In the genomic region with DNA sequence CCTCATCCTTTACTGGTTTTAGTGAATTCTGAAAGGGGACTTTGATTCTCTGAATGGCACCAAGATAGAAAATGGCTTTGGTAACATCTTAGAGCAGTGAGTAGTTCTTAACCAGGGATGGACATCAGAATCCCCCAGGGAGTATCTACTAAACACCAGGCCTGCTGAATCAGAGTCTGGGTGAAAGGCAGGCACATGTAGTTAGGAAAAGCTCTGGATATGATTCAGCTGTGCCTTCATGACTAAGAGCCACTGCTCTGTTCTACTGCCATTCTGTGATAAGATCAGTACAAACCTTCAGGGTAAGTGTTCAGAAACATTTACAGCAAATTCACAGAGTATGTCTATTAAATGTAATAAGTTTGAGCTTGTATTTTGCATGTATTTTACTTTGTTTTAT, we compare ENCODE assay signal across 11 cellular contexts. TPM values are rescaled to one million over a fixed set of nuclear protein-coding genes. Genes with fewer than 3 reads are reported as not detected.
DNase-seq lines count a peak whose midpoint lies in the region; ATAC-seq and TF ChIP-seq lines count a peak whose summit lies in the region.
"Had no signal": no experiment of that assay in that cellular context is flagged by ENCODE, and none has a peak within 500 bp of the region (broad histone marks: within the 10 kb centered on the region; RNA-seq: fewer than 3 reads in every experiment).

No MANE protein-coding gene starts in this region.

- no peaks in the 10 kb centered on the region for H3K9me3 Mint-ChIP-seq in activated T-cell treated with anti-CD3 and anti-CD28 coated beads, Interleukin-2, amount 50 U/mL, for 4 hours

- no peak for ATAC-seq in activated T-cell treated with anti-CD3 and anti-CD28 coated beads, Interleukin-2, amount 50 U/mL, for 4 hours
- ATAC-seq: mucosa of descending colon had no signal

- H3K4me1 ChIP-seq in Loucy (ENCODE audit: insufficient read depth, low read length, poor library complexity, severe bottlenecking), result peaks cover 48% of the 10 kb centered on the region

- DNase-seq in Caki2 (ENCODE audit: low read depth), result peak; percentile 19
- peak; percentile 95 for DNase-seq in choroid plexus epithelial cell (ENCODE audit: low read depth)
- DNase-seq in left kidney (ENCODE audit: low read depth, low spot score), result peak; percentile 33
- DNase-seq in activated CD4-positive, alpha-beta T cell treated with anti-CD3 and anti-CD28 coated beads for 1 hour, result no peak
- no peak for DNase-seq in NCI-H1694 treated with DMSO at 0.1 percent for 48 hours (lab: John Stamatoyannopoulos, UW)
- no peak for DNase-seq in activated CD4-positive, CD25-positive, alpha-beta regulatory T cell treated with anti-CD3 and anti-CD28 coated beads, Interleukin-2, amount 50 U/mL, for 72 hours
- DNase-seq in activated T-cell treated with anti-CD3 and anti-CD28 coated beads, Interleukin-2, amount 50 U/mL, for 4 hours, result no peak
- DNase-seq: mucosa of descending colon; NCI-H1436; stimulated activated CD4-positive, alpha-beta T cell treated with anti-CD3 and anti-CD28 coated beads, Interleukin-4, amount 100 ng/mL, for 1 hour had no signal

- H3F3A ChIP-seq in Loucy (ENCODE audit: low read depth), result 0 out of 2 replicates have a peak, but pooled peaks cover 2% of the 10 kb centered on the region

- H3K9me3 ChIP-seq in Loucy (ENCODE audit: insufficient read depth, low read depth, low read length), result no peaks in the 10 kb centered on the region

- H3K9ac ChIP-seq in Loucy (ENCODE audit: low read depth, low read length, poor library complexity, severe bottlenecking), result peak overlapping the region; percentile 16

- H3K4me2 ChIP-seq in Loucy (ENCODE audit: low read depth, low read length, poor library complexity, severe bottlenecking), result peak overlapping the region; percentile 42

- no peaks in the 10 kb centered on the region for H3K27me3 ChIP-seq in Loucy (ENCODE audit: insufficient read depth, low read length, poor library complexity, severe bottlenecking)

- TF ChIP-seq CTCF in Loucy (conservative IDR thresholded peaks at IDR 0.05; ENCODE audit: low read length), result no peak
- no peak for TF ChIP-seq CTCF in choroid plexus epithelial cell (conservative IDR thresholded peaks at IDR 0.05; ENCODE audit: low read depth, low read length)

- no peak overlapping the region for H2AFZ ChIP-seq in Loucy (ENCODE audit: low read length)

- no peaks in the 10 kb centered on the region for H3K27me3 Mint-ChIP-seq in activated T-cell treated with anti-CD3 and anti-CD28 coated beads, Interleukin-2, amount 50 U/mL, for 4 hours (ENCODE audit: low read depth)

- H3K36me3 Mint-ChIP-seq in activated T-cell treated with anti-CD3 and anti-CD28 coated beads, Interleukin-2, amount 50 U/mL, for 4 hours (ENCODE audit: insufficient read depth), result peaks cover 10% of the 10 kb centered on the region

- H3K4me1 Mint-ChIP-seq in activated T-cell treated with anti-CD3 and anti-CD28 coated beads, Interleukin-2, amount 50 U/mL, for 4 hours (ENCODE audit: low read depth), result peaks cover 7% of the 10 kb centered on the region

- no peaks in the 10 kb centered on the region for H3K9me2 ChIP-seq in Loucy (replicated peaks; ENCODE audit: low read depth, low read length)

- no peaks in the 10 kb centered on the region for H3K36me3 ChIP-seq in Loucy (ENCODE audit: insufficient read depth, low read length)

- no peaks in the 10 kb centered on the region for H4K20me1 ChIP-seq in Loucy (ENCODE audit: insufficient read depth, low read length, poor library complexity, severe bottlenecking)

- H3K4me3 ChIP-seq in Loucy (ENCODE audit: low read length, poor library complexity, severe bottlenecking), result no peak overlapping the region
- no peak overlapping the region for H3K4me3 ChIP-seq in choroid plexus epithelial cell (ENCODE audit: low read depth, low read length)
- H3K4me3 ChIP-seq: mucosa of descending colon had no signal

- no peak overlapping the region for H3K4me3 Mint-ChIP-seq in activated T-cell treated with anti-CD3 and anti-CD28 coated beads, Interleukin-2, amount 50 U/mL, for 4 hours

- H3K79me2 ChIP-seq in Loucy (ENCODE audit: insufficient read depth, low read length), result peaks cover 47% of the 10 kb centered on the region

- in situ Hi-C loops in Caki2 (cut with HindIII; ENCODE audit: low pct_unique_long_range_greater_than_20kb, low sequenced_read_pairs), result no loop called here

RNA-seq across cellular contexts. Expression of a gene that starts 46.2 kb away (rescaled TPM):
- total RNA-seq in Caki2 (2014; rRNA removed; shearing (Covaris generic); ENCODE audit: low replicate concordance), result 10.6 and 11.5 TPM in 2 replicates
- total RNA-seq in activated T-cell treated with anti-CD3 and anti-CD28 coated beads, Interleukin-2, amount 50 U/mL, for 4 hours, result 10 to 100 TPM; 25.4 to 26.4 (median 26.2) TPM

Comparison
In these comparisons a context has a peak if more than half of its experiments do, and no peak if none do; other contexts are left out.
1. DNase-seq: peak in Caki2 (single experiment), choroid plexus epithelial cell (single experiment) and left kidney (single experiment); none in activated CD4-positive, alpha-beta T cell treated with anti-CD3 and anti-CD28 coated beads for 1 hour (single experiment), NCI-H1694 treated with DMSO at 0.1 percent for 48 hours (single experiment), activated CD4-positive, CD25-positive, alpha-beta regulatory T cell treated with anti-CD3 and anti-CD28 coated beads, Interleukin-2, amount 50 U/mL, for 72 hours (single experiment) and activated T-cell treated with anti-CD3 and anti-CD28 coated beads, Interleukin-2, amount 50 U/mL, for 4 hours (single experiment).